In the genomic region with DNA sequence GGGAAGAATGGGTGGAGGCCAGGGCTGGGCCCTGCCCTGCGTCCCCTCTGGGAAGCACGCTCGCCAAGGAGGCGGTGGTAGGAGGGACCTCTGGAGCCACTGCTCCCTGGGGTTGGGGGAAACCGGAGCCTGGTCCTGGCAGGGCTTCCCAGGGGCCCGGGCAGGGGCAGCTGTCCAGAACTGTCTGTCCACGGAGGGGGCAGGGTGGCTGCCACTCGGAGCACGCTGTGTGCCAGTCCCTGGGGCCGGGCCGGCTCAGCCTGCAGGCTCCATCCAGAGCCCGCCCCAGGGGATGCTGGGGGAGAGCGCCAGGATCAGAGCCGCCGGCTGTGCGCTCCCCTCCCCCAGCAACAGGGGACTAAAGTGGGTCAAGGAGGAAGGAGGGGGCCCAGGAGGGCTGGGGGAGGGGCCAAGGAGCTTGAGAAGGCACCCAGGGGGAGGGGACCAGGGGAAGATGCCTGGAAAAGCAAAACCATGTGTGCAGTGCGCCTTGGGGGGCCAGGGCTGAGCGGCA, we compare ENCODE assay signal across 9 cellular contexts. TPM values are rescaled to one million over a fixed set of nuclear protein-coding genes. Genes with fewer than 3 reads are reported as not detected.
DNase-seq lines count a peak whose midpoint lies in the region; ATAC-seq and TF ChIP-seq lines count a peak whose summit lies in the region.
"Had no signal": no experiment of that assay in that cellular context is flagged by ENCODE, and none has a peak within 500 bp of the region (broad histone marks: within the 10 kb centered on the region; RNA-seq: fewer than 3 reads in every experiment).

No MANE protein-coding gene starts in this region.

- H3K27ac ChIP-seq in A673 (ENCODE audit: low read depth, low read length, poor library complexity, severe bottlenecking) (peak overlapping the region; percentile 72), ascending aorta (peak overlapping the region; percentile 86 to 90), iPS-18a (ENCODE audit: low read length) (no peak overlapping the region)

- intact Hi-C loops in A673 (cut with micrococcal nuclease; ENCODE audit: unreplicated experiment): no loop called here
- intact Hi-C loops in ascending aorta (cut with DNase I): loop anchor here (5.0 to 10.0 kb wide), 4 partner anchors 47 to 910 kb away; partner anchors contain the start of gene CYLD

- CTCF ChIA-PET in A673 (lab: Charles Lee): no interaction called here

- DNase-seq in A673 (ENCODE audit: low spot score) (peak; percentile 86), ascending aorta (ENCODE audit: low spot score in 2 of 2) (peak; percentile 54 to 88), pons (ENCODE audit: low spot score) (peak; percentile 37), OCI-M1 (lab: John Stamatoyannopoulos, UW) (no peak), NCI-H2196 (lab: John Stamatoyannopoulos, UW; ENCODE audit: unreplicated experiment) (no peak)
- DNase-seq in activated T-cell treated with anti-CD3 and anti-CD28 coated beads, Interleukin-2, amount 50 U/mL, for 48 hours: no peak
- DNase-seq: activated CD4-positive, alpha-beta T cell treated with anti-CD3 and anti-CD28 coated beads, Interleukin-2, amount 10 ng/mL, durations not matched to agents 7 days and 5 days had no signal

- H3K4me3 ChIP-seq in A673 (ENCODE audit: low read depth, low read length, poor library complexity, severe bottlenecking) (no peak overlapping the region), ascending aorta (peak overlapping the region in 1 of 2 donors; percentile 23), iPS-18a (ENCODE audit: low read length) (peak overlapping the region; percentile 22)

- TF ChIP-seq CTCF in A673 (conservative IDR thresholded peaks at IDR 0.05; ENCODE audit: low read depth, low read length): no peak
- TF ChIP-seq CTCF in ascending aorta (IDR thresholded peaks at IDR 0.05): no peak

- peaks cover 38% of the 10 kb centered on the region for H3K4me1 ChIP-seq in A673 (ENCODE audit: insufficient read depth, low read length, poor library complexity, severe bottlenecking)
- H3K4me1 ChIP-seq in ascending aorta: peaks cover 48 to 74% of the 10 kb centered on the region in 2 donors
- peaks cover 57% of the 10 kb centered on the region for H3K4me1 ChIP-seq in iPS-18a (ENCODE audit: control insufficient read depth, low read depth, low read length)

- BruUV-seq in A673 (replicated peaks; lab: Mats Ljungman, UMichigan): no TSS peak

- ATAC-seq in HG02571 (IDR thresholded peaks at IDR 0.05; ENCODE audit: unreplicated experiment): no peak

- no peaks in the 10 kb centered on the region for H3K27me3 ChIP-seq in A673 (replicated peaks; ENCODE audit: insufficient read depth, low read depth, low read length, poor library complexity)
- no peaks in the 10 kb centered on the region for H3K27me3 ChIP-seq in ascending aorta
- no peaks in the 10 kb centered on the region for H3K27me3 ChIP-seq in iPS-18a (ENCODE audit: control insufficient read depth, insufficient read depth, low read length)

- peak overlapping the region; percentile 2 for H3K9ac ChIP-seq in iPS-18a (ENCODE audit: low read length)

- H3K9me3 ChIP-seq in A673 (ENCODE audit: low read depth, low read length, poor library complexity, severe bottlenecking): no peaks in the 10 kb centered on the region
- no peaks in the 10 kb centered on the region for H3K9me3 ChIP-seq in ascending aorta
- no peaks in the 10 kb centered on the region for H3K9me3 ChIP-seq in iPS-18a (ENCODE audit: control insufficient read depth, low read depth, low read length)

- H3K36me3 ChIP-seq in A673 (ENCODE audit: insufficient read depth, low read length, poor library complexity, severe bottlenecking) (no peaks in the 10 kb centered on the region), ascending aorta (no peaks in the 10 kb centered on the region), iPS-18a (ENCODE audit: control insufficient read depth, low read depth, low read length) (no peaks in the 10 kb centered on the region)

- POLR2A ChIA-PET in A673 (lab: Charles Lee; ENCODE audit: low non-redundant PET): no interaction called here

RNA-seq across cellular contexts. Expression of gene ZNF423, which starts 21.4 kb away (rescaled TPM):
- 11.1 and 12.5 TPM in 2 replicates for total RNA-seq in A673 (2021)
- total RNA-seq in ascending aorta: 42.9 TPM
- total RNA-seq: activated CD4-positive, alpha-beta T cell treated with anti-CD3 and anti-CD28 coated beads, Interleukin-2, amount 10 ng/mL, durations not matched to agents 7 days and 5 days had no signal

Comparison
In these comparisons a context has a peak if more than half of its experiments do, and no peak if none do; other contexts are left out.
1. DNase-seq: peak in A673 (single experiment), ascending aorta (2 of 2) and pons (single experiment); none in OCI-M1 (single experiment), activated T-cell treated with anti-CD3 and anti-CD28 coated beads, Interleukin-2, amount 50 U/mL, for 48 hours (0 of 2) and NCI-H2196 (single experiment).